ENCODE assay signal across 20 cellular contexts in genomic region chr10:114604357-114605129, GRCh38. TPM values are rescaled to one million over a fixed set of nuclear protein-coding genes. Genes with fewer than 3 reads are reported as not detected.
A peak's percentile ranks its signal among the peaks of the same experiment; 100 is the strongest.
DNase-seq lines count a peak whose midpoint lies in the region; TF ChIP-seq lines count a peak whose summit lies in the region.
"Had no signal": no experiment of that assay in that cellular context is flagged by ENCODE, and none has a peak within 500 bp of the region (broad histone marks: within the 10 kb centered on the region; RNA-seq: fewer than 3 reads in every experiment).

No MANE protein-coding gene starts in this region.

- in situ Hi-C loops in mammary epithelial cell (cut with MboI; ENCODE audit: low sequenced_read_pairs in 2 of 2) = no loop called here

- H3K9me3 ChIP-seq in PC-9 (ENCODE audit: insufficient read depth, low read depth) = no peaks in the 10 kb centered on the region
- no peaks in the 10 kb centered on the region for H3K9me3 ChIP-seq in right atrium auricular region
- H3K9me3 ChIP-seq in skeletal muscle tissue (ENCODE audit: control insufficient read depth in 3 of 3, low read length in 3 of 3) = no peaks in the 10 kb centered on the region
- no peaks in the 10 kb centered on the region for H3K9me3 ChIP-seq in mammary epithelial cell (replicated peaks; ENCODE audit: insufficient read depth, low read length)

- no peaks in the 10 kb centered on the region for H3K27me3 ChIP-seq in PC-9 (ENCODE audit: insufficient read depth, low read depth)
- no peaks in the 10 kb centered on the region for H3K27me3 ChIP-seq in right atrium auricular region
- H3K27me3 ChIP-seq in skeletal muscle tissue (ENCODE audit: control insufficient read depth in 3 of 3, insufficient read depth in 3 of 3, low read length in 3 of 3) = no peaks in the 10 kb centered on the region
- no peaks in the 10 kb centered on the region for H3K27me3 ChIP-seq in mammary epithelial cell (ENCODE audit: insufficient read depth, low read length)

- CTCF ChIA-PET in PC-9 (lab: Charles Lee) (no interaction called here), mammary epithelial cell (lab: Charles Lee; ENCODE audit: low non-redundant PET) (no interaction called here)

- dilution Hi-C loops in mammary epithelial cell (cut with HindIII; ENCODE audit: low sequenced_read_pairs) = no loop called here

- intact Hi-C loops in PC-9 (cut with micrococcal nuclease; ENCODE audit: unreplicated experiment) (loop anchor here (5.0 kb wide), 1 partner anchor 42 kb away; no protein-coding TSS in a partner anchor), mammary epithelial cell (cut with micrococcal nuclease) (no loop called here)

- no peaks in the 10 kb centered on the region for H3K9me2 ChIP-seq in PC-9 (ENCODE audit: insufficient read depth)

- H3K4me1 ChIP-seq in PC-9 (replicated peaks; ENCODE audit: insufficient read depth) (peaks cover 28% of the 10 kb centered on the region), right atrium auricular region (peaks cover 0 to 73% of the 10 kb centered on the region in 2 donors), skeletal muscle tissue (ENCODE audit: control insufficient read depth in 3 of 3, insufficient read depth in 3 of 3, low read length in 3 of 3) (peaks cover 4 to 12% (median 5%) of the 10 kb centered on the region in 3 donors), mammary epithelial cell (ENCODE audit: insufficient read depth, low read length) (peaks cover 6% of the 10 kb centered on the region)

- H3K4me2 ChIP-seq in PC-9 (no peak overlapping the region), mammary epithelial cell (ENCODE audit: insufficient read depth, low read depth, low read length) (no peak overlapping the region)

- H3K4me3 ChIP-seq in PC-9 (no peak overlapping the region), right atrium auricular region (no peak overlapping the region), skeletal muscle tissue (ENCODE audit: low read length in 3 of 3) (no peak overlapping the region), mammary epithelial cell (replicated peaks in 1 of 3; ENCODE audit: insufficient read depth in 1 of 3, low read depth in 2 of 3, low read length in 3 of 3) (no peak overlapping the region)

- TF ChIP-seq CTCF in PC-9 (conservative IDR thresholded peaks at IDR 0.05) (no peak), right atrium auricular region (IDR thresholded peaks at IDR 0.05) (peak in 1 of 2 donors; percentile 18), mammary epithelial cell (conservative IDR thresholded peaks at IDR 0.05 in 1 of 2, IDR thresholded peaks at IDR 0.05 in 1 of 2; ENCODE audit: extremely low read depth in 1 of 2, insufficient read depth in 1 of 2, low read depth in 1 of 2, low read length in 2 of 2) (no peak)

- WGBS in mammary epithelial cell (ENCODE audit: low coverage, missing lambda C conversion rate) = 92% methylated on average over 5 of the region's 5 CpGs

- H2AFZ ChIP-seq in PC-9 (no peak overlapping the region), mammary epithelial cell (ENCODE audit: low read depth, low read length) (no peak overlapping the region)

- DNase-seq in DMS53 (lab: John Stamatoyannopoulos, UW) = peak; percentile 38
- no peak for DNase-seq in DMS53 treated with DMSO at 0.1 percent for 48 hours (lab: John Stamatoyannopoulos, UW; ENCODE audit: unreplicated experiment)
- no peak for DNase-seq in PC-9
- DNase-seq in right atrium auricular region (ENCODE audit: low spot score) = no peak
- DNase-seq in NCI-H2107 treated with DMSO at 0.1 percent for 48 hours (lab: John Stamatoyannopoulos, UW; ENCODE audit: unreplicated experiment) = no peak
- no peak for DNase-seq in mammary epithelial cell
- no peak for DNase-seq in germinal center (ENCODE audit: low spot score)
- DNase-seq: activated CD8-positive, alpha-beta T cell treated with anti-CD3 and anti-CD28 coated beads for 36 hours; activated effector memory CD4-positive, alpha-beta T cell treated with Interleukin-2 at 50 U/mL for 16 hours; aorta; CD8-positive, alpha-beta T cell; effector memory CD4-positive, alpha-beta T cell; GF-D8; islet precursor cell; natural killer cell; NCI-H2081 treated with DMSO at 0.1 percent for 48 hours; NK-92 treated with Interleukin-12 subunit alpha and Interleukin-12 subunit beta, amount 100 ng/mL, for 24 hours; stimulated activated CD4-positive, alpha-beta T cell treated with anti-CD3 and anti-CD28 coated beads, Interleukin-4, amount 100 ng/mL, for 24 hours had no signal

- H3K27ac ChIP-seq in PC-9 (0 out of 2 replicates have a peak overlapping the region, but pooled peaks have one; percentile 16), right atrium auricular region (peak overlapping the region; percentile 75 to 77), skeletal muscle tissue (ENCODE audit: low read depth, low read length) (peak overlapping the region; percentile 16), mammary epithelial cell (ENCODE audit: insufficient read depth, low read depth, low read length) (no peak overlapping the region)
- H3K27ac ChIP-seq: 22Rv1 had no signal

- BruUV-seq in PC-9 (replicated peaks; lab: Mats Ljungman, UMichigan) (no TSS peak), mammary epithelial cell (replicated peaks; lab: Mats Ljungman, UMichigan) (no TSS peak)

- POLR2A ChIA-PET in PC-9 (lab: Charles Lee; ENCODE audit: unreplicated experiment) = no interaction called here

- H3F3A ChIP-seq in PC-9 (ENCODE audit: insufficient read depth, low read depth) = no peaks in the 10 kb centered on the region; the same call in 1 of the 2 replicates

- no peaks in the 10 kb centered on the region for H3K79me2 ChIP-seq in PC-9 (ENCODE audit: low read depth)
- peaks cover 8% of the 10 kb centered on the region for H3K79me2 ChIP-seq in mammary epithelial cell (ENCODE audit: insufficient read depth, low read length)

- H3K9ac ChIP-seq in skeletal muscle tissue (ENCODE audit: low read depth in 1 of 3, low read length in 3 of 3) (no peak overlapping the region), mammary epithelial cell (ENCODE audit: insufficient read depth, low read length) (no peak overlapping the region)

- H4K20me1 ChIP-seq in PC-9 (ENCODE audit: insufficient read depth) = no peaks in the 10 kb centered on the region
- no peaks in the 10 kb centered on the region for H4K20me1 ChIP-seq in mammary epithelial cell (ENCODE audit: insufficient read depth, low read length)

- H3K36me3 ChIP-seq in PC-9 (ENCODE audit: low read depth) (no peaks in the 10 kb centered on the region), right atrium auricular region (peaks cover 22% of the 10 kb centered on the region), skeletal muscle tissue (ENCODE audit: control insufficient read depth in 3 of 3, insufficient read depth in 3 of 3, low read length in 3 of 3) (peaks cover 0 to 11% (median 6%) of the 10 kb centered on the region in 3 donors), mammary epithelial cell (ENCODE audit: insufficient read depth, low read length) (no peaks in the 10 kb centered on the region)

RNA-seq across cellular contexts. Expression of gene ABLIM1, which starts 53.5 kb away (rescaled TPM):
- 63.1 and 68.7 TPM in 2 replicates for total RNA-seq in PC-9 (2021)
- total RNA-seq in right atrium auricular region = 100 to 1,000 TPM; 359 to 404 TPM
- 34.4 TPM for total RNA-seq in skeletal muscle tissue
- 100 to 1,000 TPM in 1 of 2 donors, 10 to 100 TPM in 1; 99.9 to 164 TPM for total RNA-seq in mammary epithelial cell
- 75.0 TPM for polyA plus RNA-seq in mammary epithelial cell
- 117 TPM for polyA minus RNA-seq in mammary epithelial cell
